35 cellular contexts compared by ENCODE assay signal in the genomic region with DNA sequence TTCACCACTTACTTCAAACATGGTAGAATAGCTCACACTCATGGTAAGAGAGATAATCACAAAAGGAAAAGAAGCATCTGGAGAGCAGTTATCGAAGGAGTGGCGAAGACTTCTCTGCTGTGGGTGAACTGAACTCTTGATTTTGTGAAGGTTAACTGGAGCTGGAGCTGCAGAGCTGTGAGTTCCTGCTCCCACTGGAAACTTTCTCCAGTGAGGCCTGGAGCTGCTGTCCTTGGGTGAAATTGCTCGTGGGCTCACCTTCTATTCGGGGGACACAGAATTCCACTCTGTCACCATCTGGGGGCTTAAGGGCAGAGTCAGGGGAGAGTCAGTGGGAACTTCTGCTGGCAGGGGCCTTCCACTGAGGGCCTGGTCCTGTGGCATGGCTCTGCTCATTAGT. TPM values are rescaled to one million over a fixed set of nuclear protein-coding genes. Genes with fewer than 3 reads are reported as not detected.
"Had no signal": no experiment of that assay in that cellular context is flagged by ENCODE, and none has a peak within 500 bp of the region (broad histone marks: within the 10 kb centered on the region; RNA-seq: fewer than 3 reads in every experiment).

No MANE protein-coding gene starts in this region.

- H3K9me3 Mint-ChIP-seq: T-helper 2 cell treated with Interferon-gamma antibody and Interleukin-4, amounts not matched to agents 5 μg/mL and 100 μg/mL, for 36 hours; WTC11 had no signal

- H3K4me1 Mint-ChIP-seq: activated CD4-positive, alpha-beta T cell treated with anti-CD3 and anti-CD28 coated beads for 36 hours; activated CD8-positive, alpha-beta memory T cell treated with anti-CD3 and anti-CD28 coated beads, Interleukin-2, amount 10 ng/mL, durations not matched to agents 7 days and 5 days; activated naive CD8-positive, alpha-beta T cell treated with anti-CD3 and anti-CD28 coated beads, Interleukin-2, amount 50 U/mL, for 24 hours had no signal

- H3K27me3 Mint-ChIP-seq: activated naive CD8-positive, alpha-beta T cell; brain had no signal

- H3K4me3 ChIP-seq: Peyer's patch, SJSA1 had no signal

- ATAC-seq: activated CD4-positive, alpha-beta T cell treated with anti-CD3 and anti-CD28 coated beads for 36 hours; activated CD4-positive, CD25-positive, alpha-beta regulatory T cell treated with anti-CD3 and anti-CD28 coated beads, Interleukin-2, amount 50 U/mL, for 24 hours; activated CD8-positive, alpha-beta memory T cell treated with anti-CD3 and anti-CD28 coated beads, Interleukin-2, amount 10 ng/mL, durations not matched to agents 7 days and 5 days; activated naive CD8-positive, alpha-beta T cell treated with anti-CD3 and anti-CD28 coated beads, Interleukin-2, amount 50 U/mL, for 24 hours; PC-3; WTC11 had no signal

- H3K36me3 ChIP-seq: Peyer's patch, SJSA1 had no signal

- H3K27me3 ChIP-seq: Peyer's patch had no signal

- DNase-seq: activated CD4-positive, alpha-beta T cell treated with anti-CD3 and anti-CD28 coated beads for 36 hours; activated CD4-positive, alpha-beta T cell treated with anti-CD3 and anti-CD28 coated beads, Interleukin-2, amount 10 ng/mL, durations not matched to agents 7 days and 5 days; activated CD4-positive, alpha-beta T cell treated with anti-CD3 and anti-CD28 coated beads, Interleukin-2, amount 50 U/mL, for 48 hours; activated CD8-positive, alpha-beta memory T cell treated with anti-CD3 and anti-CD28 coated beads for 24 hours; activated CD8-positive, alpha-beta memory T cell treated with anti-CD3 and anti-CD28 coated beads, Interleukin-2, amount 50 U/mL, for 48 hours; activated effector memory CD4-positive, alpha-beta T cell treated with Interleukin-2 at 50 U/mL for 16 hours; activated naive CD4-positive, alpha-beta T cell treated with anti-CD3 and anti-CD28 coated beads, Interleukin-2, amount 10 ng/mL, durations not matched to agents 7 days and 5 days; activated naive CD8-positive, alpha-beta T cell treated with anti-CD3 and anti-CD28 coated beads, Interleukin-2, amount 50 U/mL, for 24 hours; activated T-cell treated with anti-CD3 and anti-CD28 coated beads, Interleukin-2, amount 50 U/mL, for 48 hours; anterior cingulate cortex; caudate nucleus; NCI-H1092 treated with DMSO at 0.1 percent for 48 hours; NCI-H1417; NCI-H146; NCI-H187; NCI-H2029 treated with DMSO at 0.1 percent for 48 hours; NCI-H2107; NCI-H2171; NCI-H510A; NCI-H526; NCI-H748 treated with DMSO at 0.1 percent for 48 hours; NK-92 treated with Interleukin-12 subunit alpha and Interleukin-12 subunit beta, amount 100 ng/mL, for 24 hours; PC-3; Peyer's patch; RPMI8226; SHP77 treated with DMSO at 0.1 percent for 48 hours; SK-N-SH had no signal

- H3K9me3 ChIP-seq: Peyer's patch, SJSA1, SK-N-SH had no signal

- H3K36me3 Mint-ChIP-seq: activated naive CD4-positive, alpha-beta T cell treated with anti-CD3 and anti-CD28 coated beads, Interleukin-2, amount 10 ng/mL, durations not matched to agents 7 days and 5 days; brain; WTC11 had no signal

- H3K4me3 Mint-ChIP-seq: activated CD4-positive, alpha-beta T cell treated with anti-CD3 and anti-CD28 coated beads for 36 hours; activated CD4-positive, alpha-beta T cell treated with anti-CD3 and anti-CD28 coated beads, Interleukin-2, amount 10 ng/mL, durations not matched to agents 7 days and 5 days; activated CD8-positive, alpha-beta memory T cell treated with anti-CD3 and anti-CD28 coated beads, Interleukin-2, amount 10 ng/mL, durations not matched to agents 7 days and 5 days; activated naive CD4-positive, alpha-beta T cell treated with anti-CD3 and anti-CD28 coated beads, Interleukin-2, amount 10 ng/mL, durations not matched to agents 7 days and 5 days; activated naive CD8-positive, alpha-beta T cell; activated naive CD8-positive, alpha-beta T cell treated with anti-CD3 and anti-CD28 coated beads, Interleukin-2, amount 50 U/mL, for 24 hours; brain; T-helper 1 cell treated with Interleukin-12 subunit alpha and Interleukin-12 subunit beta and Interleukin-4 antibody, amounts not matched to agents 30 μg/mL and 1 μg/mL, for 36 hours; T-helper 2 cell treated with Interferon-gamma antibody and Interleukin-4, amounts not matched to agents 5 μg/mL and 100 μg/mL, for 36 hours; WTC11 had no signal

- H3K27ac Mint-ChIP-seq: activated CD4-positive, alpha-beta T cell treated with anti-CD3 and anti-CD28 coated beads for 36 hours; activated CD4-positive, alpha-beta T cell treated with anti-CD3 and anti-CD28 coated beads, Interleukin-2, amount 10 ng/mL, durations not matched to agents 7 days and 5 days; activated CD8-positive, alpha-beta memory T cell treated with anti-CD3 and anti-CD28 coated beads, Interleukin-2, amount 10 ng/mL, durations not matched to agents 7 days and 5 days; activated naive CD4-positive, alpha-beta T cell treated with anti-CD3 and anti-CD28 coated beads, Interleukin-2, amount 10 ng/mL, durations not matched to agents 7 days and 5 days; activated naive CD8-positive, alpha-beta T cell; activated naive CD8-positive, alpha-beta T cell treated with anti-CD3 and anti-CD28 coated beads, Interleukin-2, amount 50 U/mL, for 24 hours; brain; T-helper 1 cell treated with Interleukin-12 subunit alpha and Interleukin-12 subunit beta and Interleukin-4 antibody, amounts not matched to agents 30 μg/mL and 1 μg/mL, for 36 hours; T-helper 2 cell treated with Interferon-gamma antibody and Interleukin-4, amounts not matched to agents 5 μg/mL and 100 μg/mL, for 36 hours; WTC11 had no signal

RNA-seq across cellular contexts. Expression of a gene that starts 45.9 kb away (rescaled TPM):
- total RNA-seq: activated CD4-positive, alpha-beta T cell treated with anti-CD3 and anti-CD28 coated beads for 36 hours; activated CD4-positive, alpha-beta T cell treated with anti-CD3 and anti-CD28 coated beads, Interleukin-2, amount 10 ng/mL, durations not matched to agents 7 days and 5 days; activated CD8-positive, alpha-beta memory T cell treated with anti-CD3 and anti-CD28 coated beads, Interleukin-2, amount 10 ng/mL, durations not matched to agents 7 days and 5 days; SJSA1; WTC11 had no signal
